Comparison of ENCODE assay signal across 8 cellular contexts in genomic region chr13:48562296-48563066, GRCh38. TPM values are rescaled to one million over a fixed set of nuclear protein-coding genes. Genes with fewer than 3 reads are reported as not detected.
DNase-seq lines count a peak whose midpoint lies in the region; ATAC-seq, FAIRE-seq and TF ChIP-seq lines count a peak whose summit lies in the region.

No MANE protein-coding gene starts in this region.

- FAIRE-seq in GM12892 (lab: Jason Lieb, UNC) = peak; percentile 99

- no peaks in the 10 kb centered on the region for H3K27me3 ChIP-seq in SJCRH30

- H3K9me3 ChIP-seq in SJCRH30 (replicated peaks) = no peaks in the 10 kb centered on the region

- H3K9me3 Mint-ChIP-seq in activated T-helper 17 cell treated with anti-CD3 and anti-CD28 coated beads, Interleukin-2, amount 50 U/mL, for 72 hours = no peaks in the 10 kb centered on the region

- peak overlapping the region; percentile 13 for H3K4me3 Mint-ChIP-seq in activated T-helper 17 cell treated with anti-CD3 and anti-CD28 coated beads, Interleukin-2, amount 50 U/mL, for 72 hours

- peaks cover 32% of the 10 kb centered on the region for H3K4me1 Mint-ChIP-seq in activated T-helper 17 cell treated with anti-CD3 and anti-CD28 coated beads, Interleukin-2, amount 50 U/mL, for 72 hours

- H3K27ac Mint-ChIP-seq in activated T-helper 17 cell treated with anti-CD3 and anti-CD28 coated beads, Interleukin-2, amount 50 U/mL, for 72 hours = peak overlapping the region; percentile 17

- ATAC-seq in activated T-helper 17 cell treated with anti-CD3 and anti-CD28 coated beads, Interleukin-2, amount 50 U/mL, for 72 hours (replicated peaks) = peak; percentile 99

- no peak overlapping the region for H3K27ac ChIP-seq in SJCRH30

- no peak overlapping the region for H3K4me3 ChIP-seq in SJCRH30

- no peaks in the 10 kb centered on the region for H3K36me3 ChIP-seq in SJCRH30

- peak; percentile 44 for DNase-seq in GM12892 (ENCODE audit: insufficient read length)
- DNase-seq in H4 (ENCODE audit: low spot score) = peak; percentile 18
- DNase-seq in NAMALWA (ENCODE audit: low spot score) = peak; percentile 60
- peak; percentile 31 to 33 for DNase-seq in stimulated activated CD4-positive, alpha-beta T cell treated with anti-CD3 and anti-CD28 coated beads, Interleukin-2, amount 100 ng/mL, for 48 hours
- DNase-seq in SW480 (ENCODE audit: low spot score) = no peak
- DNase-seq in NCI-H1694 treated with DMSO at 0.1 percent for 48 hours (lab: John Stamatoyannopoulos, UW) = no peak
- DNase-seq in SJCRH30 = no peak

- peaks cover 33% of the 10 kb centered on the region for H3K27me3 Mint-ChIP-seq in activated T-helper 17 cell treated with anti-CD3 and anti-CD28 coated beads, Interleukin-2, amount 50 U/mL, for 72 hours

- H3K36me3 Mint-ChIP-seq in activated T-helper 17 cell treated with anti-CD3 and anti-CD28 coated beads, Interleukin-2, amount 50 U/mL, for 72 hours (ENCODE audit: low read depth) = no peaks in the 10 kb centered on the region

- TF ChIP-seq POLR2A in GM12892 (IDR thresholded peaks at IDR 0.05; ENCODE audit: low read depth, low read length) = no peak

- no peaks in the 10 kb centered on the region; the same call in 1 of the 2 replicates for H3K4me1 ChIP-seq in SJCRH30

RNA-seq across cellular contexts. Expression of gene RCBTB2, which starts 29.6 kb away (rescaled TPM):
- polyA plus RNA-seq in GM12892 (2012; ENCODE audit: missing spikeins) = 11.4 TPM
- 7.0 and 7.6 TPM in 2 replicates for total RNA-seq in H4 (2014; rRNA removed; shearing (Covaris generic))
- total RNA-seq in activated T-helper 17 cell treated with anti-CD3 and anti-CD28 coated beads, Interleukin-2, amount 50 U/mL, for 72 hours = 1 to 10 TPM; 6.1 to 7.7 TPM
- total RNA-seq in SJCRH30 (2014; rRNA removed; shearing (Covaris generic)) = 5.1 TPM in 2 replicates

Comparison
In these comparisons a context has a peak if more than half of its experiments do, and no peak if none do; other contexts are left out.
1. DNase-seq: peak in GM12892 (single experiment), H4 (single experiment), NAMALWA (single experiment) and stimulated activated CD4-positive, alpha-beta T cell treated with anti-CD3 and anti-CD28 coated beads, Interleukin-2, amount 100 ng/mL, for 48 hours (2 of 2); none in SW480 (single experiment), NCI-H1694 treated with DMSO at 0.1 percent for 48 hours (single experiment) and SJCRH30 (0 of 2).